8 cellular contexts compared by ENCODE assay signal in genomic region chr12:95217377-95218163, GRCh38.
A peak's percentile ranks its signal among the peaks of the same experiment; 100 is the strongest.
DNase-seq lines count a peak whose midpoint lies in the region; ATAC-seq and TF ChIP-seq lines count a peak whose summit lies in the region.

Gene FGD6, minus strand, starts transcription at chr12:95217467. Its CDS starts 227 bp downstream, at chr12:95217240.
A gene with protein sequence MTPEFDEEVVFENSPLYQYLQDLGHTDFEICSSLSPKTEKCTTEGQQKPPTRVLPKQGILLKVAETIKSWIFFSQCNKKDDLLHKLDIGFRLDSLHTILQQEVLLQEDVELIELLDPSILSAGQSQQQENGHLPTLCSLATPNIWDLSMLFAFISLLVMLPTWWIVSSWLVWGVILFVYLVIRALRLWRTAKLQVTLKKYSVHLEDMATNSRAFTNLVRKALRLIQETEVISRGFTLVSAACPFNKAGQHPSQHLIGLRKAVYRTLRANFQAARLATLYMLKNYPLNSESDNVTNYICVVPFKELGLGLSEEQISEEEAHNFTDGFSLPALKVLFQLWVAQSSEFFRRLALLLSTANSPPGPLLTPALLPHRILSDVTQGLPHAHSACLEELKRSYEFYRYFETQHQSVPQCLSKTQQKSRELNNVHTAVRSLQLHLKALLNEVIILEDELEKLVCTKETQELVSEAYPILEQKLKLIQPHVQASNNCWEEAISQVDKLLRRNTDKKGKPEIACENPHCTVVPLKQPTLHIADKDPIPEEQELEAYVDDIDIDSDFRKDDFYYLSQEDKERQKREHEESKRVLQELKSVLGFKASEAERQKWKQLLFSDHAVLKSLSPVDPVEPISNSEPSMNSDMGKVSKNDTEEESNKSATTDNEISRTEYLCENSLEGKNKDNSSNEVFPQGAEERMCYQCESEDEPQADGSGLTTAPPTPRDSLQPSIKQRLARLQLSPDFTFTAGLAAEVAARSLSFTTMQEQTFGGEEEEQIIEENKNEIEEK (plus strand): TSS chr12:95217807. CDS start chr12:95217851, 44 bp downstream.

- H3K4me3 ChIP-seq in AG10803 (ENCODE audit: low read length): peak within 1 kb of the TSS; percentile 93

- TF ChIP-seq CTCF in AG10803 (conservative IDR thresholded peaks at IDR 0.05; ENCODE audit: low read length): peak; percentile 58

- DNase-seq in AG10803 (ENCODE audit: low read depth) (peak; percentile 99), NCI-H345 (lab: John Stamatoyannopoulos, UW) (peak; percentile 100), cerebellar cortex (ENCODE audit: low spot score) (peak; percentile 100), iris pigment epithelial cell (ENCODE audit: low read depth) (peak; percentile 100)
- peak; percentile 98 for DNase-seq in activated CD4-positive, CD25-positive, alpha-beta regulatory T cell treated with anti-CD3 and anti-CD28 coated beads, Interleukin-2, amount 50 U/mL, for 16 hours (ENCODE audit: low read depth, low spot score)
- peak; percentile 95 to 96 for DNase-seq in stimulated activated CD4-positive, alpha-beta T cell treated with anti-CD3 and anti-CD28 coated beads, Interleukin-12 subunit alpha, Interleukin-12 subunit beta, amount 100 ng/mL, for 24 hours (ENCODE audit: low read depth in 2 of 2)

- ATAC-seq in GM19023 (IDR thresholded peaks at IDR 0.05; ENCODE audit: unreplicated experiment) (peak; percentile 93), HG03280 (IDR thresholded peaks at IDR 0.05; ENCODE audit: unreplicated experiment) (peak; percentile 87)

Comparison
In these comparisons a context has a peak if more than half of its experiments do, and no peak if none do; other contexts are left out.
1. Peak in every context shown above with its lines: DNase-seq, ATAC-seq and H3K4me3 ChIP-seq.